In the genomic region with DNA sequence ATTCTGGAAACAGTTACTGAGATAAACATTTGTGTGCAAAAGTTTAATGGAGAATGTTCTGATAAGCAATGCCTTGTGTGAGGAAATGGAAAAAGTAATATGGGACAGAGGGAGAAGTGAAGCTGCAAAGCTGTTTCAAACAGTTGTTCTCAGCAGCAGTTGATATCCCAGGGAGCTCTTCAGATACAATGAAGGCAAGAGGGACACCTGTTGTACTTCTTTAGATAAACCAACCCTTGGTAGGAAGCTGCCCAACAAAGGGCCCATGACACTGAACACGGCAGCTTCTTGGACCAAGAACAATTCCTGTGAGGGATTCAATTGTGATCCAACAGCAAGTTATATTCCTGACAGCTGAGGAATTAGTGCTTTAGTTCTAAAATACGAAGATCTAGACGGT, we compare ENCODE assay signal across 23 cellular contexts.
"Had no signal": no experiment of that assay in that cellular context is flagged by ENCODE, and none has a peak within 500 bp of the region (broad histone marks: within the 10 kb centered on the region; RNA-seq: fewer than 3 reads in every experiment).

No MANE protein-coding gene starts in this region.

- H3K27ac Mint-ChIP-seq: activated naive CD4-positive, alpha-beta T cell treated with anti-CD3 and anti-CD28 coated beads, Interleukin-2, amount 50 U/mL, for 24 hours; dendritic cell treated with granulocyte-macrophage colony-stimulating factor and Interleukin-4, amounts not matched to agents 40 ng/mL and 50 ng/mL, for 4 days; nephron progenitor cell; stimulated activated memory B cell treated with anti-CD40 and anti-IgM and Interleukin-4, amounts not matched to agents 10 μg/mL and 1 μg/mL and 100 μg/mL, for 72 hours had no signal

- H3K4me1 ChIP-seq: body of pancreas, suprapubic skin, tibial nerve had no signal

- H3K27ac ChIP-seq: body of pancreas, cardiac muscle cell, stomach, suprapubic skin, tibial nerve, WERI-Rb-1 had no signal

- ATAC-seq: body of pancreas; left ventricle myocardium superior; sciatic nerve; stimulated activated memory B cell treated with anti-CD40 and anti-IgM and Interleukin-4, amounts not matched to agents 10 μg/mL and 1 μg/mL and 100 μg/mL, for 72 hours had no signal

- H3K4me1 Mint-ChIP-seq: activated naive CD4-positive, alpha-beta T cell treated with anti-CD3 and anti-CD28 coated beads, Interleukin-2, amount 50 U/mL, for 24 hours; nephron progenitor cell had no signal

- H3K36me3 Mint-ChIP-seq: activated naive CD4-positive, alpha-beta T cell treated with anti-CD3 and anti-CD28 coated beads, Interleukin-2, amount 50 U/mL, for 24 hours; stimulated activated memory B cell treated with anti-CD40 and anti-IgM and Interleukin-4, amounts not matched to agents 10 μg/mL and 1 μg/mL and 100 μg/mL, for 72 hours had no signal

- H3K36me3 ChIP-seq: cardiac muscle cell, stomach, suprapubic skin, tibial nerve, WERI-Rb-1 had no signal

- H3K27me3 Mint-ChIP-seq: activated naive CD4-positive, alpha-beta T cell treated with anti-CD3 and anti-CD28 coated beads, Interleukin-2, amount 50 U/mL, for 24 hours; dendritic cell treated with granulocyte-macrophage colony-stimulating factor and Interleukin-4, amounts not matched to agents 40 ng/mL and 50 ng/mL, for 4 days; stimulated activated memory B cell treated with anti-CD40 and anti-IgM and Interleukin-4, amounts not matched to agents 10 μg/mL and 1 μg/mL and 100 μg/mL, for 72 hours had no signal

- H3K9me3 Mint-ChIP-seq: dendritic cell treated with granulocyte-macrophage colony-stimulating factor and Interleukin-4, amounts not matched to agents 40 ng/mL and 50 ng/mL, for 4 days; stimulated activated memory B cell treated with anti-CD40 and anti-IgM and Interleukin-4, amounts not matched to agents 10 μg/mL and 1 μg/mL and 100 μg/mL, for 72 hours had no signal

- H3K27me3 ChIP-seq: body of pancreas, cardiac muscle cell, stomach, suprapubic skin, tibial nerve had no signal

- FAIRE-seq: TTC549 had no signal

- H3K9me3 ChIP-seq: body of pancreas, stomach, suprapubic skin, tibial nerve had no signal

- H3K4me3 ChIP-seq: body of pancreas, cardiac muscle cell, stomach, suprapubic skin, tibial nerve had no signal

- DNase-seq: activated CD4-positive, alpha-beta T cell treated with anti-CD3 and anti-CD28 coated beads for 1 hour; activated CD4-positive, alpha-beta T cell treated with anti-CD3 and anti-CD28 coated beads, Interleukin-2, amount 50 U/mL, for 1 hour; activated gamma-delta T cell treated with Interleukin-2 at 50 U/mL for 16 hours; activated T-cell treated with anti-CD3 and anti-CD28 coated beads, Interleukin-2, amount 50 U/mL, for 1 hour; anterior cingulate cortex; body of pancreas; effector CD8-positive, alpha-beta T cell; erythroblast; foreskin fibroblast; left ventricle myocardium superior; mammary epithelial cell; nephron progenitor cell; small intestine; stomach; WERI-Rb-1 had no signal

- H3K4me3 Mint-ChIP-seq: activated naive CD4-positive, alpha-beta T cell treated with anti-CD3 and anti-CD28 coated beads, Interleukin-2, amount 50 U/mL, for 24 hours; dendritic cell treated with granulocyte-macrophage colony-stimulating factor and Interleukin-4, amounts not matched to agents 40 ng/mL and 50 ng/mL, for 4 days; nephron progenitor cell; stimulated activated memory B cell treated with anti-CD40 and anti-IgM and Interleukin-4, amounts not matched to agents 10 μg/mL and 1 μg/mL and 100 μg/mL, for 72 hours had no signal
